ENCODE assay signal across 1 cellular context in genomic region chr6:11538049-11538798, GRCh38.
A peak's percentile ranks its signal among the peaks of the same experiment; 100 is the strongest.
TF ChIP-seq lines count a peak whose summit lies in the region.

No MANE protein-coding gene starts in this region.

TF ChIP-seq in HepG2, 621 proteins besides CTCF, POLR2A, EP300 and RAD21 (continued from another document and continues in another):
- TF ChIP-seq ZSCAN22 (CRISPR knock-in tag; IDR thresholded peaks at IDR 0.05) (no peak), ATRX (CRISPR knock-in tag; IDR thresholded peaks at IDR 0.05; ENCODE audit: borderline replicate concordance) (no peak), SIN3A (IDR thresholded peaks at IDR 0.05; ENCODE audit: borderline replicate concordance, low read depth, low read length) (peak; percentile 44; the same call in 1 of the 2 replicates), CREB1 (IDR thresholded peaks at IDR 0.05) (no peak), CREB1 (CRISPR knock-in tag; IDR thresholded peaks at IDR 0.05) (no peak), ZNF124 (CRISPR knock-in tag; IDR thresholded peaks at IDR 0.05) (no peak), ZNF644 (CRISPR knock-in tag; IDR thresholded peaks at IDR 0.05; ENCODE audit: low read depth) (no peak), ZNF552 (CRISPR knock-in tag; IDR thresholded peaks at IDR 0.05; ENCODE audit: borderline replicate concordance) (no peak), KLF16 (CRISPR knock-in tag; IDR thresholded peaks at IDR 0.05) (0 out of 4 replicates have a peak, but pooled peaks of 1 of the 2 experiments have one; percentile 17), ZNF143 (CRISPR knock-in tag; IDR thresholded peaks at IDR 0.05) (no peak), AGO2 (optimal IDR thresholded peaks at IDR 0.05; ENCODE audit: low read depth, low read length) (peak; percentile 15), ZNF569 (CRISPR knock-in tag; IDR thresholded peaks at IDR 0.05; ENCODE audit: borderline replicate concordance) (peak; percentile 74; the same call in 1 of the 2 replicates), RELA (CRISPR knock-in tag; IDR thresholded peaks at IDR 0.05) (no peak), NCOR1 (IDR thresholded peaks at IDR 0.05; ENCODE audit: borderline replicate concordance, low read length) (no peak), GATAD2A (CRISPR knock-in tag; IDR thresholded peaks at IDR 0.05) (peak; percentile 36; the same call in 1 of the 2 replicates), MTA1 (CRISPR knock-in tag; IDR thresholded peaks at IDR 0.05; ENCODE audit: borderline replicate concordance) (no peak), SALL1 (CRISPR knock-in tag; IDR thresholded peaks at IDR 0.05) (peak; percentile 52; the same call in 1 of the 2 replicates), EZH2 (conservative IDR thresholded peaks at IDR 0.05; ENCODE audit: low read depth, low read length) (no peak), ZNF672 (CRISPR knock-in tag; IDR thresholded peaks at IDR 0.05) (no peak), PHF8 (CRISPR knock-in tag; IDR thresholded peaks at IDR 0.05) (no peak; the same call in 1 of the 2 replicates), ZNF674 (CRISPR knock-in tag; IDR thresholded peaks at IDR 0.05; ENCODE audit: low read depth) (no peak), ZBTB39 (CRISPR knock-in tag; IDR thresholded peaks at IDR 0.05) (no peak), HMGXB4 (CRISPR knock-in tag; IDR thresholded peaks at IDR 0.05; ENCODE audit: borderline replicate concordance in 1 of 2, low read depth in 1 of 2) (peak; percentile 39 to 48; a peak in 1 of 4 replicates), ASH2L (IDR thresholded peaks at IDR 0.05; ENCODE audit: insufficient read length, low read depth, low read length) (peak; percentile 55), ZNF572 (CRISPR knock-in tag; IDR thresholded peaks at IDR 0.05) (no peak), KDM1A (CRISPR knock-in tag; IDR thresholded peaks at IDR 0.05) (no peak), ZNF781 (CRISPR knock-in tag; IDR thresholded peaks at IDR 0.05; ENCODE audit: borderline replicate concordance, not compliant biosample characterization) (peak; percentile 71), FOXA3 (CRISPR knock-in tag; IDR thresholded peaks at IDR 0.05) (no peak), ZHX1 (CRISPR knock-in tag; IDR thresholded peaks at IDR 0.05; ENCODE audit: low read depth) (no peak), RORA (CRISPR knock-in tag; IDR thresholded peaks at IDR 0.05) (no peak), ZNF605 (CRISPR knock-in tag; IDR thresholded peaks at IDR 0.05) (peak; percentile 76; the same call in 1 of the 2 replicates), ZBTB7A (CRISPR knock-in tag; IDR thresholded peaks at IDR 0.05) (0 out of 2 replicates have a peak, but pooled peaks have one; percentile 7), ZNF766 (CRISPR knock-in tag; IDR thresholded peaks at IDR 0.05; ENCODE audit: borderline replicate concordance) (0 out of 2 replicates have a peak, but pooled peaks have one; percentile 7), ZNF704 (CRISPR knock-in tag; IDR thresholded peaks at IDR 0.05; ENCODE audit: borderline replicate concordance) (no peak), KLF6 (CRISPR knock-in tag; IDR thresholded peaks at IDR 0.05) (no peak), NFE2 (CRISPR knock-in tag; IDR thresholded peaks at IDR 0.05) (no peak), SMAD9 (CRISPR knock-in tag; IDR thresholded peaks at IDR 0.05) (no peak), ERF (CRISPR knock-in tag; IDR thresholded peaks at IDR 0.05) (peak; percentile 33; the same call in 1 of the 2 replicates), ETV6 (CRISPR knock-in tag; conservative IDR thresholded peaks at IDR 0.05) (no peak), YY1 (IDR thresholded peaks at IDR 0.05; ENCODE audit: insufficient read depth, insufficient replicate concordance, low read depth, low read length) (no peak), ZSCAN29 (CRISPR knock-in tag; conservative IDR thresholded peaks at IDR 0.05) (no peak), ZSCAN20 (CRISPR knock-in tag; IDR thresholded peaks at IDR 0.05; ENCODE audit: borderline replicate concordance) (no peak), LRRFIP1 (CRISPR knock-in tag; conservative IDR thresholded peaks at IDR 0.05) (no peak), MTA3 (CRISPR knock-in tag; IDR thresholded peaks at IDR 0.05) (no peak), HIVEP1 (CRISPR knock-in tag; IDR thresholded peaks at IDR 0.05) (no peak)
- TF ChIP-seq, protein P1, sequence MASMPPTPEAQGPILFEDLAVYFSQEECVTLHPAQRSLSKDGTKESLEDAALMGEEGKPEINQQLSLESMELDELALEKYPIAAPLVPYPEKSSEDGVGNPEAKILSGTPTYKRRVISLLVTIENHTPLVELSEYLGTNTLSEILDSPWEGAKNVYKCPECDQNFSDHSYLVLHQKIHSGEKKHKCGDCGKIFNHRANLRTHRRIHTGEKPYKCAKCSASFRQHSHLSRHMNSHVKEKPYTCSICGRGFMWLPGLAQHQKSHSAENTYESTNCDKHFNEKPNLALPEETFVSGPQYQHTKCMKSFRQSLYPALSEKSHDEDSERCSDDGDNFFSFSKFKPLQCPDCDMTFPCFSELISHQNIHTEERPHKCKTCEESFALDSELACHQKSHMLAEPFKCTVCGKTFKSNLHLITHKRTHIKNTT (CRISPR knock-in tag; IDR thresholded peaks at IDR 0.05), result no peak
- TF ChIP-seq, protein P2, sequence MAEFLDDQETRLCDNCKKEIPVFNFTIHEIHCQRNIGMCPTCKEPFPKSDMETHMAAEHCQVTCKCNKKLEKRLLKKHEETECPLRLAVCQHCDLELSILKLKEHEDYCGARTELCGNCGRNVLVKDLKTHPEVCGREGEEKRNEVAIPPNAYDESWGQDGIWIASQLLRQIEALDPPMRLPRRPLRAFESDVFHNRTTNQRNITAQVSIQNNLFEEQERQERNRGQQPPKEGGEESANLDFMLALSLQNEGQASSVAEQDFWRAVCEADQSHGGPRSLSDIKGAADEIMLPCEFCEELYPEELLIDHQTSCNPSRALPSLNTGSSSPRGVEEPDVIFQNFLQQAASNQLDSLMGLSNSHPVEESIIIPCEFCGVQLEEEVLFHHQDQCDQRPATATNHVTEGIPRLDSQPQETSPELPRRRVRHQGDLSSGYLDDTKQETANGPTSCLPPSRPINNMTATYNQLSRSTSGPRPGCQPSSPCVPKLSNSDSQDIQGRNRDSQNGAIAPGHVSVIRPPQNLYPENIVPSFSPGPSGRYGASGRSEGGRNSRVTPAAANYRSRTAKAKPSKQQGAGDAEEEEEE (CRISPR knock-in tag; IDR thresholded peaks at IDR 0.05; ENCODE audit: borderline replicate concordance), result no peak
- TF ChIP-seq, protein P3, sequence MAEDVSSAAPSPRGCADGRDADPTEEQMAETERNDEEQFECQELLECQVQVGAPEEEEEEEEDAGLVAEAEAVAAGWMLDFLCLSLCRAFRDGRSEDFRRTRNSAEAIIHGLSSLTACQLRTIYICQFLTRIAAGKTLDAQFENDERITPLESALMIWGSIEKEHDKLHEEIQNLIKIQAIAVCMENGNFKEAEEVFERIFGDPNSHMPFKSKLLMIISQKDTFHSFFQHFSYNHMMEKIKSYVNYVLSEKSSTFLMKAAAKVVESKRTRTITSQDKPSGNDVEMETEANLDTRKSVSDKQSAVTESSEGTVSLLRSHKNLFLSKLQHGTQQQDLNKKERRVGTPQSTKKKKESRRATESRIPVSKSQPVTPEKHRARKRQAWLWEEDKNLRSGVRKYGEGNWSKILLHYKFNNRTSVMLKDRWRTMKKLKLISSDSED (CRISPR knock-in tag; IDR thresholded peaks at IDR 0.05), result peak; percentile 2; the same call in 1 of the 2 replicates
- TF ChIP-seq, protein P4, sequence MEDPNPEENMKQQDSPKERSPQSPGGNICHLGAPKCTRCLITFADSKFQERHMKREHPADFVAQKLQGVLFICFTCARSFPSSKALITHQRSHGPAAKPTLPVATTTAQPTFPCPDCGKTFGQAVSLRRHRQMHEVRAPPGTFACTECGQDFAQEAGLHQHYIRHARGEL (CRISPR knock-in tag; IDR thresholded peaks at IDR 0.05), result 0 out of 2 replicates have a peak, but pooled peaks have one; percentile 61
